1 cellular context compared by ENCODE assay signal in genomic region chr22:19431641-19432091, GRCh38.
TF ChIP-seq lines count a peak whose summit lies in the region.

TSS of gene HIRA (minus strand) at chr22:19431733. CDS start at chr22:19431476, 257 bp downstream.

TF ChIP-seq in HepG2, 621 proteins besides CTCF, POLR2A, EP300 and RAD21 (continued from another document and continues in another):
- no peak for TF ChIP-seq PBX3 (CRISPR knock-in tag; IDR thresholded peaks at IDR 0.05; ENCODE audit: borderline replicate concordance)
- no peak for TF ChIP-seq ZNF615 (CRISPR knock-in tag; IDR thresholded peaks at IDR 0.05; ENCODE audit: borderline replicate concordance)
- TF ChIP-seq SOX5 (CRISPR knock-in tag; IDR thresholded peaks at IDR 0.05; ENCODE audit: borderline replicate concordance) = no peak
- TF ChIP-seq KLF11 (CRISPR knock-in tag; IDR thresholded peaks at IDR 0.05) = no peak
- no peak for TF ChIP-seq ZNF670 (CRISPR knock-in tag; IDR thresholded peaks at IDR 0.05; ENCODE audit: borderline replicate concordance)
- TF ChIP-seq CREBL2 (CRISPR knock-in tag; IDR thresholded peaks at IDR 0.05; ENCODE audit: borderline replicate concordance) = no peak
- TF ChIP-seq FOXA1 (IDR thresholded peaks at IDR 0.05) = no peak
- TF ChIP-seq FOXA1 (CRISPR knock-in tag; IDR thresholded peaks at IDR 0.05) = no peak
- no peak for TF ChIP-seq SP140L (CRISPR knock-in tag; IDR thresholded peaks at IDR 0.05; ENCODE audit: borderline replicate concordance)
- no peak; the same call in 1 of the 2 replicates for TF ChIP-seq STAT6 (CRISPR knock-in tag; IDR thresholded peaks at IDR 0.05; ENCODE audit: borderline replicate concordance)
- TF ChIP-seq ZBTB1 (CRISPR knock-in tag; IDR thresholded peaks at IDR 0.05; ENCODE audit: borderline replicate concordance) = no peak
- no peak for TF ChIP-seq THAP9 (CRISPR knock-in tag; IDR thresholded peaks at IDR 0.05; ENCODE audit: borderline replicate concordance)
- no peak for TF ChIP-seq ZNF773 (CRISPR knock-in tag; IDR thresholded peaks at IDR 0.05; ENCODE audit: borderline replicate concordance)
- no peak for TF ChIP-seq MNT (IDR thresholded peaks at IDR 0.05)
- no peak for TF ChIP-seq ZNF747 (CRISPR knock-in tag; IDR thresholded peaks at IDR 0.05; ENCODE audit: borderline replicate concordance)
- TF ChIP-seq SOX6 (IDR thresholded peaks at IDR 0.05) = no peak
- no peak for TF ChIP-seq SOX6 (CRISPR knock-in tag; IDR thresholded peaks at IDR 0.05)
- no peak for TF ChIP-seq TOPORS (CRISPR knock-in tag; IDR thresholded peaks at IDR 0.05)
- no peak for TF ChIP-seq ZKSCAN8 (CRISPR knock-in tag; IDR thresholded peaks at IDR 0.05; ENCODE audit: borderline replicate concordance)
- TF ChIP-seq ETV6 (CRISPR knock-in tag; conservative IDR thresholded peaks at IDR 0.05) = peak; percentile 48; the same call in 1 of the 2 replicates
- TF ChIP-seq ZZZ3 (CRISPR knock-in tag; IDR thresholded peaks at IDR 0.05; ENCODE audit: borderline replicate concordance) = no peak
- no peak for TF ChIP-seq RNF2 (conservative IDR thresholded peaks at IDR 0.05; ENCODE audit: low read depth)
- no peak for TF ChIP-seq ESRRA (CRISPR knock-in tag; IDR thresholded peaks at IDR 0.05; ENCODE audit: low read depth)
- TF ChIP-seq HMGXB3 (CRISPR knock-in tag; IDR thresholded peaks at IDR 0.05; ENCODE audit: borderline replicate concordance) = peak; percentile 86
- TF ChIP-seq THAP11 (CRISPR knock-in tag; IDR thresholded peaks at IDR 0.05) = peak; percentile 80
- TF ChIP-seq ZNF703 (CRISPR knock-in tag; IDR thresholded peaks at IDR 0.05; ENCODE audit: borderline replicate concordance) = no peak
- TF ChIP-seq ZBTB4 (CRISPR knock-in tag; IDR thresholded peaks at IDR 0.05; ENCODE audit: borderline replicate concordance) = no peak
- TF ChIP-seq TEF (CRISPR knock-in tag; IDR thresholded peaks at IDR 0.05) = no peak
- TF ChIP-seq TBX3 (IDR thresholded peaks at IDR 0.05; ENCODE audit: borderline replicate concordance) = no peak
- no peak for TF ChIP-seq ELK4 (CRISPR knock-in tag; IDR thresholded peaks at IDR 0.05; ENCODE audit: borderline replicate concordance)
- TF ChIP-seq HOXA7 (CRISPR knock-in tag; IDR thresholded peaks at IDR 0.05) = no peak
- TF ChIP-seq BRCA1 (CRISPR knock-in tag; IDR thresholded peaks at IDR 0.05) = no peak
- no peak for TF ChIP-seq USF2 (IDR thresholded peaks at IDR 0.05; ENCODE audit: low read depth, low read length)
- TF ChIP-seq USF2 (CRISPR knock-in tag; IDR thresholded peaks at IDR 0.05; ENCODE audit: borderline replicate concordance) = no peak
- no peak for TF ChIP-seq PRPF4 (IDR thresholded peaks at IDR 0.05; ENCODE audit: low read depth, low read length, poor library complexity, severe bottlenecking)
- TF ChIP-seq ZNF691 (CRISPR knock-in tag; IDR thresholded peaks at IDR 0.05; ENCODE audit: borderline replicate concordance, low read depth) = no peak
- TF ChIP-seq ZNF33A (CRISPR knock-in tag; IDR thresholded peaks at IDR 0.05; ENCODE audit: borderline replicate concordance) = no peak
- TF ChIP-seq CENPX (CRISPR knock-in tag; IDR thresholded peaks at IDR 0.05) = no peak
- no peak for TF ChIP-seq ZNF431 (CRISPR knock-in tag; IDR thresholded peaks at IDR 0.05; ENCODE audit: borderline replicate concordance, low read depth)
